In the genomic region with DNA sequence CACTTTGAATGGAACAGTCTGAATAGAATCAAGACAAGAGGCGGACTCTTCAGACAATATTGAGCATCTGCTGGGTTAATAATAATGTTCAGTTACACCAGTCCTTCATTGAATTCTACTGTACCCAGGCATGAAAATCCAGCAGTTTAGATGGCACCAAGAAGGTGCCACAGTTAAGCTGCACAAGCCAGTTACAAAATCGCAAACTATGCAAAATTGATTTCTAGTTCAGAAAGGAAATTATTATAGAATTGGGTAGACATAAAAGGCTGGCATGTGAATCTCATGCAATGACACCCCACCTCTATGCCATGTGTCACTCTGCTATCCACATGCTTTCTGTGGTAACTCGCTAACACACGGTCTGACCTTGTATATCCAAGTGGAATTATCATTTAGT, we compare ENCODE assay signal across 32 cellular contexts.
DNase-seq lines count a peak whose midpoint lies in the region; ATAC-seq, FAIRE-seq and TF ChIP-seq lines count a peak whose summit lies in the region.
"Had no signal": no experiment of that assay in that cellular context is flagged by ENCODE, and none has a peak within 500 bp of the region (broad histone marks: within the 10 kb centered on the region; RNA-seq: fewer than 3 reads in every experiment).

No MANE protein-coding gene starts in this region.

- no peak overlapping the region for H4K5ac ChIP-seq in IMR-90 (ENCODE audit: low read depth, low read length)

- no peak for TF ChIP-seq RAD21 in HepG2 (CRISPR knock-in tag; IDR thresholded peaks at IDR 0.05)
- TF ChIP-seq RAD21 in A549 (conservative IDR thresholded peaks at IDR 0.05 in 1 of 2, IDR thresholded peaks at IDR 0.05 in 1 of 2) = no peak
- TF ChIP-seq RAD21 in IMR-90 (IDR thresholded peaks at IDR 0.05; ENCODE audit: low read length) = no peak

- BruUV-seq in HepG2 (replicated peaks; lab: Mats Ljungman, UMichigan) (no TSS peak), IMR-90 (replicated peaks; lab: Mats Ljungman, UMichigan) (no TSS peak)

- CTCF ChIA-PET in HepG2 (lab: Yijun Ruan, JAX; ENCODE audit: low intra/inter-chr PET ratio, low total read pairs) (no interaction called here), A549 (lab: Yijun Ruan, JAX) (no interaction called here), IMR-90 (lab: Yijun Ruan, JAX) (no interaction called here)

- no peak overlapping the region for H4K91ac ChIP-seq in IMR-90 (ENCODE audit: insufficient read depth, low read depth, low read length)

- TF ChIP-seq CTCF in HepG2 (CRISPR knock-in tag; IDR thresholded peaks at IDR 0.05) (no peak), right lobe of liver (IDR thresholded peaks at IDR 0.05) (no peak), A549 (IDR thresholded peaks at IDR 0.05) (no peak), IMR-90 (conservative IDR thresholded peaks at IDR 0.05; ENCODE audit: low read depth, low read length) (no peak)

- no peak overlapping the region for H3K18ac ChIP-seq in IMR-90 (ENCODE audit: low read depth, low read length)

- no peak overlapping the region for H4K8ac ChIP-seq in IMR-90 (ENCODE audit: low read depth in 2 of 2, low read length in 2 of 2)

- no peak overlapping the region for H2AK9ac ChIP-seq in IMR-90 (replicated peaks; ENCODE audit: low read depth, low read length, poor library complexity)

- H2AK5ac ChIP-seq in IMR-90 (ENCODE audit: low read depth, low read length) = no peak overlapping the region

- H3K4me3 ChIP-seq in HepG2 (replicated peaks in 1 of 3; ENCODE audit: insufficient read depth in 1 of 3, low read depth in 2 of 3, low read length in 3 of 3) = no peak overlapping the region
- no peak overlapping the region for H3K4me3 ChIP-seq in right lobe of liver
- no peak overlapping the region for H3K4me3 ChIP-seq in A549
- H3K4me3 ChIP-seq in IMR-90 (ENCODE audit: insufficient read depth, low read depth, low read length) = no peak overlapping the region
- H3K4me3 ChIP-seq: BLaER1; BLaER1 treated with 17β-estradiol and CSF1 and Interleukin-3, amounts not matched to agents 10 nM and 100 nM had no signal

- ATAC-seq in HepG2 (no peak), right lobe of liver (no peak), A549 (no peak), IMR-90 (ENCODE audit: low read depth) (no peak)
- ATAC-seq: CD8-positive, alpha-beta T cell had no signal

- H2AFZ ChIP-seq in HepG2 (ENCODE audit: low read length) = no peak overlapping the region
- H2AFZ ChIP-seq in IMR-90 (replicated peaks; ENCODE audit: low read length, poor library complexity) = no peak overlapping the region

- no peak overlapping the region for H2BK5ac ChIP-seq in IMR-90 (ENCODE audit: low read depth, low read length, poor library complexity, severe bottlenecking)

- H2BK15ac ChIP-seq in IMR-90 (ENCODE audit: low read depth, low read length) = no peak overlapping the region

- no peak for TF ChIP-seq EP300 in HepG2 (IDR thresholded peaks at IDR 0.05; ENCODE audit: low read depth in 2 of 2, low read length in 2 of 2)
- TF ChIP-seq EP300 in HepG2 (CRISPR knock-in tag; IDR thresholded peaks at IDR 0.05; ENCODE audit: borderline replicate concordance) = no peak
- TF ChIP-seq EP300 in A549 (IDR thresholded peaks at IDR 0.05) = no peak

- dilution Hi-C loops in IMR-90 (cut with HindIII; ENCODE audit: low sequenced_read_pairs, unreplicated experiment) = no loop called here

- no peak overlapping the region for H3K23ac ChIP-seq in IMR-90 (ENCODE audit: low read depth, low read length)

- no peak overlapping the region for H3K4me2 ChIP-seq in HepG2 (ENCODE audit: low read depth, low read length)
- no peak overlapping the region for H3K4me2 ChIP-seq in A549
- no peak overlapping the region for H3K4me2 ChIP-seq in IMR-90 (ENCODE audit: low read depth, low read length)
- H3K4me2 ChIP-seq: BLaER1; BLaER1 treated with 17β-estradiol and CSF1 and Interleukin-3, amounts not matched to agents 10 nM and 100 nM had no signal

- no peaks in the 10 kb centered on the region for H3K79me2 ChIP-seq in HepG2 (ENCODE audit: insufficient read depth, low read length)

- TF ChIP-seq POLR2A in HepG2 (IDR thresholded peaks at IDR 0.05; ENCODE audit: insufficient read depth in 1 of 2, low read depth in 2 of 2, low read length in 2 of 2) (no peak), right lobe of liver (IDR thresholded peaks at IDR 0.05) (no peak), A549 (IDR thresholded peaks at IDR 0.05; ENCODE audit: low read length) (no peak), IMR-90 (IDR thresholded peaks at IDR 0.05; ENCODE audit: low read depth, low read length) (no peak)

- no peak overlapping the region for H3K9ac ChIP-seq in HepG2 (ENCODE audit: insufficient read depth, low read depth, low read length)
- no peak overlapping the region for H3K9ac ChIP-seq in IMR-90 (ENCODE audit: low read depth, low read length)
- H3K9ac ChIP-seq: BLaER1; BLaER1 treated with 17β-estradiol and CSF1 and Interleukin-3, amounts not matched to agents 10 nM and 100 nM had no signal

- no peak overlapping the region for H3K14ac ChIP-seq in IMR-90 (replicated peaks; ENCODE audit: low read depth, low read length)

- no peak overlapping the region for H3K4ac ChIP-seq in IMR-90 (ENCODE audit: low read depth, low read length)

- no peaks in the 10 kb centered on the region for H3K27me3 ChIP-seq in HepG2 (ENCODE audit: control insufficient read depth in 1 of 2, insufficient read depth in 2 of 2, low read length in 2 of 2)
- H3K27me3 ChIP-seq in right lobe of liver = no peaks in the 10 kb centered on the region
- no peaks in the 10 kb centered on the region for H3K27me3 ChIP-seq in IMR-90 (ENCODE audit: control insufficient read depth, insufficient read depth, low read length)
- H3K27me3 ChIP-seq: BE2C; BLaER1; BLaER1 treated with 17β-estradiol and CSF1 and Interleukin-3, amounts not matched to agents 10 nM and 100 nM had no signal

- 25% methylated on average over 4 of the region's 4 CpGs for WGBS in HepG2 (ENCODE audit: low lambda C conversion rate)
- WGBS in right lobe of liver (ENCODE audit: insufficient coverage, low coverage, low lambda C conversion rate, missing lambda C conversion rate) = 85% methylated on average over 4 of the region's 4 CpGs
- 18% methylated on average over 4 of the region's 4 CpGs for WGBS in A549 (ENCODE audit: missing lambda C conversion rate)
- WGBS in IMR-90 (ENCODE audit: extremely low coverage in 2 of 2, insufficient read length in 1 of 2), 2 experiments = no CpG with 5 or more reads among the region's 4 CpGs

- H2BK120ac ChIP-seq in IMR-90 (ENCODE audit: low read depth, low read length) = no peak overlapping the region

- no peaks in the 10 kb centered on the region for H3K4me1 ChIP-seq in HepG2 (ENCODE audit: insufficient read depth, low read length)
- H3K4me1 ChIP-seq in right lobe of liver = no peaks in the 10 kb centered on the region
- no peaks in the 10 kb centered on the region for H3K4me1 ChIP-seq in A549
- no peaks in the 10 kb centered on the region for H3K4me1 ChIP-seq in IMR-90 (ENCODE audit: control insufficient read depth, insufficient read depth, low read length)
- H3K4me1 ChIP-seq: BE2C; BLaER1; BLaER1 treated with 17β-estradiol and CSF1 and Interleukin-3, amounts not matched to agents 10 nM and 100 nM; Caco-2 had no signal

- no peaks in the 10 kb centered on the region for H3K79me1 ChIP-seq in IMR-90 (ENCODE audit: low read depth in 1 of 2, low read length in 2 of 2)

- H3K27ac ChIP-seq in HepG2 (ENCODE audit: extremely low read length, insufficient read depth, low read length) (no peak overlapping the region), right lobe of liver (no peak overlapping the region), A549 (no peak overlapping the region), IMR-90 (ENCODE audit: insufficient read depth, low read length) (no peak overlapping the region)
- H3K27ac ChIP-seq: 22Rv1; BLaER1; BLaER1 treated with 17β-estradiol and CSF1 and Interleukin-3, amounts not matched to agents 10 nM and 100 nM; C4-2B had no signal

- no peak overlapping the region for H3K56ac ChIP-seq in IMR-90 (ENCODE audit: extremely low read depth, insufficient read depth, low read length)

- H3K9me1 ChIP-seq in IMR-90 (ENCODE audit: insufficient read depth, low read length) = no peaks in the 10 kb centered on the region

- H3K36me3 ChIP-seq in HepG2 (replicated peaks in 1 of 2; ENCODE audit: control insufficient read depth in 1 of 2, insufficient read depth in 2 of 2, low read length in 2 of 2) (no peaks in the 10 kb centered on the region), right lobe of liver (no peaks in the 10 kb centered on the region), IMR-90 (ENCODE audit: control insufficient read depth, insufficient read depth, low read length) (no peaks in the 10 kb centered on the region)
- H3K36me3 ChIP-seq: BE2C; BLaER1; BLaER1 treated with 17β-estradiol and CSF1 and Interleukin-3, amounts not matched to agents 10 nM and 100 nM had no signal

- no peak overlapping the region for H2BK20ac ChIP-seq in IMR-90 (ENCODE audit: low read depth, low read length)

- FAIRE-seq in HepG2 (lab: Jason Lieb, UNC) = no peak
- FAIRE-seq in A549 (lab: Jason Lieb, UNC) = no peak
- FAIRE-seq: A204.1, D721Med had no signal

- intact Hi-C loops in HepG2 (cut with micrococcal nuclease; ENCODE audit: unreplicated experiment) (no loop called here), right lobe of liver (cut with DNase I) (no loop called here), IMR-90 (cut with micrococcal nuclease) (no loop called here)

- POLR2A ChIA-PET in HepG2 (lab: Yijun Ruan, JAX) = no interaction called here
- POLR2A ChIA-PET in A549 (lab: Yijun Ruan, JAX) = no interaction called here
- POLR2A ChIA-PET in IMR-90 (lab: Charles Lee; ENCODE audit: unreplicated experiment) = no interaction called here

- no peaks in the 10 kb centered on the region for H4K20me1 ChIP-seq in HepG2 (ENCODE audit: insufficient read depth, low read length)
- H4K20me1 ChIP-seq in IMR-90 (ENCODE audit: insufficient read depth, low read length) = no peaks in the 10 kb centered on the region
- H4K20me1 ChIP-seq: BLaER1; BLaER1 treated with 17β-estradiol and CSF1 and Interleukin-3, amounts not matched to agents 10 nM and 100 nM had no signal

- DNase-seq in HepG2 (ENCODE audit: low spot score) (no peak), right lobe of liver (no peak), A549 (ENCODE audit: low read depth in 1 of 2, low spot score in 1 of 2) (no peak), IMR-90 (no peak), activated gamma-delta T cell treated with Interleukin-2 at 50 U/mL for 16 hours (no peak), inferior parietal cortex (ENCODE audit: extremely low spot score) (no peak)
- DNase-seq: 8988T; ACHN; AML-193; BE2C; C1 segment of cervical spinal cord; Caco-2; Calu3; CD4-positive, alpha-beta memory T cell; CD4-positive, alpha-beta T cell; CD4-positive, CD25-positive, alpha-beta regulatory T cell; CD8-positive, alpha-beta memory T cell; CD8-positive, alpha-beta T cell; COR-L47; DMS 273 treated with DMSO at 0.1 percent for 48 hours; DMS153; DMS53; DMS79; DMS79 treated with DMSO at 0.1 percent for 48 hours; DND-41; EL had no signal

- in situ Hi-C loops in HepG2 (cut with HindIII; ENCODE audit: extremely low pct_ligation_motif_present, low pct_unique_long_range_greater_than_20kb) = no loop called here
- in situ Hi-C loops in IMR-90 (cut with MboI; ENCODE audit: low sequenced_read_pairs) = no loop called here

- no peaks in the 10 kb centered on the region; the same call in 1 of the 2 replicates for H3K9me3 ChIP-seq in HepG2 (ENCODE audit: low read length)
- no peaks in the 10 kb centered on the region for H3K9me3 ChIP-seq in right lobe of liver
- no peaks in the 10 kb centered on the region for H3K9me3 ChIP-seq in A549
- H3K9me3 ChIP-seq in IMR-90 (ENCODE audit: control insufficient read depth, insufficient read depth, low read length) = peaks cover 15% of the 10 kb centered on the region; the same call in 1 of the 2 replicates
- H3K9me3 ChIP-seq: BE2C, Caco-2 had no signal

Comparison
In these comparisons a context has a peak if more than half of its experiments do, and no peak if none do; other contexts are left out.
1. Of the 38 proteins assayed by ChIP-seq in both HepG2 and A549: peak only in HepG2: none; only in A549: none; in both: MAFK; in neither: 37.